Comparison of ENCODE assay signal across 20 cellular contexts in genomic region chr14:24851406-24851805, GRCh38.
"Had no signal": no experiment of that assay in that cellular context is flagged by ENCODE, and none has a peak within 500 bp of the region (broad histone marks: within the 10 kb centered on the region; RNA-seq: fewer than 3 reads in every experiment).

No MANE protein-coding gene starts in this region.

- H3K27ac ChIP-seq: coronary artery, foreskin keratinocyte, parathyroid adenoma, prostate gland, right lobe of liver, stomach, thoracic aorta had no signal

- H3K9me3 ChIP-seq: prostate gland, right lobe of liver, stomach, thoracic aorta had no signal

- H3K9ac ChIP-seq: parathyroid adenoma had no signal

- H3K36me3 Mint-ChIP-seq: naive B cell had no signal

- H3K9me3 Mint-ChIP-seq: endodermal cell, naive B cell, nephron had no signal

- H3K4me3 ChIP-seq: coronary artery, prostate gland, right lobe of liver, stomach, thoracic aorta had no signal

- H3K4me1 Mint-ChIP-seq: naive B cell had no signal

- H3K36me3 ChIP-seq: prostate gland, right lobe of liver, thoracic aorta had no signal

- ATAC-seq: foreskin keratinocyte, right lobe of liver had no signal

- H3K27me3 ChIP-seq: foreskin keratinocyte, right lobe of liver, stomach had no signal

- DNase-seq: effector CD4-positive, alpha-beta T cell; endodermal cell; erythroblast; foreskin keratinocyte; hippocampal formation; kidney glomerular epithelial cell; naive B cell; retina; right lobe of liver; stimulated activated CD4-positive, alpha-beta T cell treated with anti-CD3 and anti-CD28 coated beads, Interleukin-2, amount 100 ng/mL, for 24 hours; stimulated activated CD4-positive, alpha-beta T cell treated with anti-CD3 and anti-CD28 coated beads, Interleukin-4, amount 100 ng/mL, for 4 hours; stimulated activated naive CD4-positive, alpha-beta T cell; stomach; substantia nigra; trophoblast cell had no signal

- H3K4me1 ChIP-seq: foreskin keratinocyte, parathyroid adenoma, prostate gland, right lobe of liver, stomach had no signal

- H3K4me3 Mint-ChIP-seq: endodermal cell, naive B cell, nephron had no signal

- H3K27ac Mint-ChIP-seq: endodermal cell, naive B cell had no signal
